ENCODE assay signal across 8 cellular contexts in the genomic region with DNA sequence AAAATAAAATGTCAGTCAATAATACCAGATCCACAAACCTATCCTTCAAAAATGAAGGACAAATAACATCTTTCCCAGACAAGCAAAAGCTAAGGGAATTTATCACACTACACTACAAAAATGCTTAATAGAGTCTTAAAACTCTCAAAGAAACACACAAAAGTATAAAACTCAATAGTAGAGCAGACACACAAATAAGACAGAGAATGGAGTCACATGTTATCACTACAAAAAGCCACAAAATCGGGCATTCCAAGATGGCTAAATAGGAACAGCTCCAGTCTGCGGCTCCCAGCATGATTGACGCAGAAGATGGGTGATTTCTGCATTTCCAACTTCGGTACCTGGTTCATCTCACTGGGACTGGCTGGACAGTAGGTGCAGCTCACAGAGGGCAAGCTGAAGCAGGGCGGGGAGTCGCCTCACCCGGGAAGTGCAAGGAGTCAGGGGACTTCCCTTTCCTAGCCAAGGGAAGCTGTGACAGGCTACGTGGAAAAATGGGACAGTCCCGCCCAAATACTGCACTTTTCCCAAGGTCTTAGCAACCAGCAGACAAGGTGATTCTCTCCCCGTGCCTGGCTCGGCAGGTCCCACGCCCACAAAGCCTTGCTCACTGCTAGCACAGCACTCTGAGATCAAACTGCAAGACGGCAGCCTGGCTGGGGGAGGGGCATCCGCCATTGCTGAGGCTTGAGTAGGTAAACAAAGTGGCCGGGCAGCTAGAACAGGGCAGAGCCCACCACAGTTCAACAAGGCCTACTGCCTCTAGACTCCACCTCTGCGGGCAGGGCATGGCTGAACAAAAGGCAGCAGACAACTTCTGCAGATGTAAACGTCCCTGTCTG. TPM values are rescaled to one million over a fixed set of nuclear protein-coding genes. Genes with fewer than 3 reads are reported as not detected.
DNase-seq lines count a peak whose midpoint lies in the region; ATAC-seq and TF ChIP-seq lines count a peak whose summit lies in the region.

No MANE protein-coding gene starts in this region.

- H3K27me3 ChIP-seq in iPS-20b (ENCODE audit: insufficient read depth, low read length), result no peaks in the 10 kb centered on the region
- no peaks in the 10 kb centered on the region for H3K27me3 ChIP-seq in transverse colon

- in situ Hi-C loops in transverse colon (cut with MboI; ENCODE audit: low pct_ligation_motif_present in 1 of 4, low pct_unique_long_range_greater_than_20kb in 1 of 4, low sequenced_read_pairs in 3 of 4), result no loop called here

- no peaks in the 10 kb centered on the region for H3K36me3 Mint-ChIP-seq in natural killer cell
- peaks cover 6% of the 10 kb centered on the region for H3K36me3 Mint-ChIP-seq in natural killer cell treated with Interleukin-12 subunit alpha and Interleukin-12 subunit beta and Interleukin-15 and Interleukin-18, amount 100 ng/mL, for 72 hours
- peaks cover 19% of the 10 kb centered on the region for H3K36me3 Mint-ChIP-seq in activated T-helper 2 cell treated with anti-CD3 and anti-CD28 coated beads, Interferon-gamma antibody, Interleukin-2, Interleukin-4, amounts not matched to agents 10 μg/mL and 5 μg/mL and 100 μg/mL, durations not matched to agents 14 hours and 24 hours and 36 hours (ENCODE audit: low read depth)

- H3K9me3 Mint-ChIP-seq in natural killer cell, result no peaks in the 10 kb centered on the region
- H3K9me3 Mint-ChIP-seq in natural killer cell treated with Interleukin-12 subunit alpha and Interleukin-12 subunit beta and Interleukin-15 and Interleukin-18, amount 100 ng/mL, for 72 hours, result no peaks in the 10 kb centered on the region
- H3K9me3 Mint-ChIP-seq in activated T-helper 2 cell treated with anti-CD3 and anti-CD28 coated beads, Interferon-gamma antibody, Interleukin-2, Interleukin-4, amounts not matched to agents 10 μg/mL and 5 μg/mL and 100 μg/mL, durations not matched to agents 14 hours and 24 hours and 36 hours, result peaks cover 16% of the 10 kb centered on the region

- no peak for ATAC-seq in natural killer cell
- ATAC-seq in natural killer cell treated with Interleukin-12 subunit alpha and Interleukin-12 subunit beta and Interleukin-15 and Interleukin-18, amount 100 ng/mL, for 72 hours, result no peak
- no peak for ATAC-seq in GM21529 (IDR thresholded peaks at IDR 0.05; ENCODE audit: unreplicated experiment)

- DNase-seq in natural killer cell, result no peak
- no peak for DNase-seq in natural killer cell treated with Interleukin-12 subunit alpha and Interleukin-12 subunit beta and Interleukin-15 and Interleukin-18, amount 100 ng/mL, for 72 hours (ENCODE audit: low spot score)
- DNase-seq in activated T-helper 2 cell treated with anti-CD3 and anti-CD28 coated beads, Interferon-gamma antibody, Interleukin-2, Interleukin-4, amounts not matched to agents 10 μg/mL and 5 μg/mL and 100 μg/mL, durations not matched to agents 14 hours and 24 hours and 36 hours (ENCODE audit: low spot score), result peak; percentile 15
- DNase-seq in transverse colon, result peak; percentile 24
- no peak for DNase-seq in MV-4-11 (lab: John Stamatoyannopoulos, UW)
- no peak for DNase-seq in kidney glomerular epithelial cell (lab: John Stamatoyannopoulos, UW)

- intact Hi-C loops in natural killer cell (cut with micrococcal nuclease), result no loop called here
- intact Hi-C loops in activated T-helper 2 cell treated with anti-CD3 and anti-CD28 coated beads, Interferon-gamma antibody, Interleukin-2, Interleukin-4, amounts not matched to agents 10 μg/mL and 5 μg/mL and 100 μg/mL, durations not matched to agents 14 hours and 24 hours and 36 hours (cut with micrococcal nuclease), result no loop called here
- intact Hi-C loops in transverse colon (cut with DNase I; ENCODE audit: low total_unique reads), result no loop called here

- no peaks in the 10 kb centered on the region for H3K9me3 ChIP-seq in iPS-20b (ENCODE audit: insufficient read depth, low read depth, low read length)
- H3K9me3 ChIP-seq in transverse colon, result no peaks in the 10 kb centered on the region

- no peaks in the 10 kb centered on the region for H3K36me3 ChIP-seq in iPS-20b (ENCODE audit: insufficient read depth, low read depth, low read length)
- no peaks in the 10 kb centered on the region for H3K36me3 ChIP-seq in transverse colon

- H3K9ac ChIP-seq in iPS-20b (ENCODE audit: low read depth, low read length), result peak overlapping the region; percentile 61; the same call in 1 of the 2 replicates

- H3K4me1 ChIP-seq in iPS-20b (ENCODE audit: insufficient read depth, low read length), result no peaks in the 10 kb centered on the region; the same call in 1 of the 2 replicates
- no peaks in the 10 kb centered on the region for H3K4me1 ChIP-seq in transverse colon

- 74 to 82% methylated on average over 2 to 17 of the region's 17 CpGs for WGBS in transverse colon (ENCODE audit: low coverage in 1 of 2), 2 donors

- no peak for TF ChIP-seq EP300 in transverse colon (IDR thresholded peaks at IDR 0.05; ENCODE audit: low read depth)

- peaks cover 57 to 61% of the 10 kb centered on the region in 2 donors for H3K4me1 Mint-ChIP-seq in natural killer cell
- H3K4me1 Mint-ChIP-seq in natural killer cell treated with Interleukin-12 subunit alpha and Interleukin-12 subunit beta and Interleukin-15 and Interleukin-18, amount 100 ng/mL, for 72 hours (ENCODE audit: low read depth in 2 of 2), result peaks cover 50 to 57% of the 10 kb centered on the region in 2 donors
- H3K4me1 Mint-ChIP-seq in activated T-helper 2 cell treated with anti-CD3 and anti-CD28 coated beads, Interferon-gamma antibody, Interleukin-2, Interleukin-4, amounts not matched to agents 10 μg/mL and 5 μg/mL and 100 μg/mL, durations not matched to agents 14 hours and 24 hours and 36 hours (ENCODE audit: low read depth), result peaks cover 9% of the 10 kb centered on the region

- H3K27ac ChIP-seq in iPS-20b (ENCODE audit: low read length) (no peak overlapping the region), transverse colon (no peak overlapping the region)

- H3K27ac Mint-ChIP-seq in natural killer cell, result peak overlapping the region; percentile 1 to 28
- peak overlapping the region in 1 of 2 donors; percentile 55 for H3K27ac Mint-ChIP-seq in natural killer cell treated with Interleukin-12 subunit alpha and Interleukin-12 subunit beta and Interleukin-15 and Interleukin-18, amount 100 ng/mL, for 72 hours
- H3K27ac Mint-ChIP-seq in activated T-helper 2 cell treated with anti-CD3 and anti-CD28 coated beads, Interferon-gamma antibody, Interleukin-2, Interleukin-4, amounts not matched to agents 10 μg/mL and 5 μg/mL and 100 μg/mL, durations not matched to agents 14 hours and 24 hours and 36 hours, result peak overlapping the region; percentile 47

- no peak overlapping the region for H3K4me3 Mint-ChIP-seq in natural killer cell
- no peak overlapping the region for H3K4me3 Mint-ChIP-seq in natural killer cell treated with Interleukin-12 subunit alpha and Interleukin-12 subunit beta and Interleukin-15 and Interleukin-18, amount 100 ng/mL, for 72 hours
- H3K4me3 Mint-ChIP-seq in activated T-helper 2 cell treated with anti-CD3 and anti-CD28 coated beads, Interferon-gamma antibody, Interleukin-2, Interleukin-4, amounts not matched to agents 10 μg/mL and 5 μg/mL and 100 μg/mL, durations not matched to agents 14 hours and 24 hours and 36 hours (ENCODE audit: low read depth), result no peak overlapping the region

- TF ChIP-seq POLR2A in transverse colon (IDR thresholded peaks at IDR 0.05), result no peak

- H3K27me3 Mint-ChIP-seq in natural killer cell (ENCODE audit: low read depth in 2 of 2), result no peaks in the 10 kb centered on the region
- H3K27me3 Mint-ChIP-seq in natural killer cell treated with Interleukin-12 subunit alpha and Interleukin-12 subunit beta and Interleukin-15 and Interleukin-18, amount 100 ng/mL, for 72 hours, result no peaks in the 10 kb centered on the region
- H3K27me3 Mint-ChIP-seq in activated T-helper 2 cell treated with anti-CD3 and anti-CD28 coated beads, Interferon-gamma antibody, Interleukin-2, Interleukin-4, amounts not matched to agents 10 μg/mL and 5 μg/mL and 100 μg/mL, durations not matched to agents 14 hours and 24 hours and 36 hours (ENCODE audit: low read depth), result no peaks in the 10 kb centered on the region

- H3K4me3 ChIP-seq in iPS-20b (ENCODE audit: low read length), result peak overlapping the region; percentile 51
- peak overlapping the region in 2 of 4 donors; percentile 3 to 19 for H3K4me3 ChIP-seq in transverse colon

- TF ChIP-seq CTCF in natural killer cell (IDR thresholded peaks at IDR 0.05) (no peak), transverse colon (IDR thresholded peaks at IDR 0.05) (no peak)

RNA-seq across cellular contexts. Expression of gene SENP7, which starts 46.3 kb away (rescaled TPM):
- total RNA-seq in natural killer cell (10 to 100 TPM; 41.4 to 60.6 (median 52.7) TPM), transverse colon (10 to 100 TPM; 11.9 to 26.2 (median 20.3) TPM)
- 10 to 100 TPM; 17.3 to 17.9 TPM for total RNA-seq in natural killer cell treated with Interleukin-12 subunit alpha and Interleukin-12 subunit beta and Interleukin-15 and Interleukin-18, amount 100 ng/mL, for 72 hours
- 10.7 and 10.8 TPM in 2 replicates for total RNA-seq in activated T-helper 2 cell treated with anti-CD3 and anti-CD28 coated beads, Interferon-gamma antibody, Interleukin-2, Interleukin-4, amounts not matched to agents 10 μg/mL and 5 μg/mL and 100 μg/mL, durations not matched to agents 14 hours and 24 hours and 36 hours

Comparison
In these comparisons a context has a peak if more than half of its experiments do, and no peak if none do; other contexts are left out.
1. DNase-seq: peak in activated T-helper 2 cell treated with anti-CD3 and anti-CD28 coated beads, Interferon-gamma antibody, Interleukin-2, Interleukin-4, amounts not matched to agents 10 μg/mL and 5 μg/mL and 100 μg/mL, durations not matched to agents 14 hours and 24 hours and 36 hours (single experiment) and transverse colon (single experiment); none in natural killer cell (single experiment), natural killer cell treated with Interleukin-12 subunit alpha and Interleukin-12 subunit beta and Interleukin-15 and Interleukin-18, amount 100 ng/mL, for 72 hours (single experiment), MV-4-11 (single experiment) and kidney glomerular epithelial cell (single experiment).